36 cellular contexts compared by ENCODE assay signal in genomic region chr18:25146113-25146512, GRCh38.
"Had no signal": no experiment of that assay in that cellular context is flagged by ENCODE, and none has a peak within 500 bp of the region (broad histone marks: within the 10 kb centered on the region; RNA-seq: fewer than 3 reads in every experiment).

No MANE protein-coding gene starts in this region.

- H3K27me3 ChIP-seq: adrenal gland, body of pancreas, brain microvascular endothelial cell, breast epithelium had no signal

- H3K4me1 ChIP-seq: body of pancreas had no signal

- H3K9me3 ChIP-seq: adrenal gland, body of pancreas, breast epithelium had no signal

- DNase-seq: activated B cell treated with CpG ODN at 0.5 μM for 24 hours; activated CD4-positive, alpha-beta memory T cell treated with anti-CD3 and anti-CD28 coated beads for 36 hours; activated CD4-positive, alpha-beta T cell treated with anti-CD3 and anti-CD28 coated beads for 4 hours; activated CD4-positive, alpha-beta T cell treated with anti-CD3 and anti-CD28 coated beads, Interleukin-2, amount 10 ng/mL, durations not matched to agents 24 days and 14 days; activated CD4-positive, alpha-beta T cell treated with anti-CD3 and anti-CD28 coated beads, Interleukin-2, amount 50 U/mL, for 1 hour; activated CD4-positive, alpha-beta T cell treated with anti-CD3 and anti-CD28 coated beads, Interleukin-2, amount 50 U/mL, for 4 hours; activated CD4-positive, CD25-positive, alpha-beta regulatory T cell treated with anti-CD3 and anti-CD28 coated beads, Interleukin-2, amount 50 U/mL, for 72 hours; activated CD8-positive, alpha-beta memory T cell treated with anti-CD3 and anti-CD28 coated beads, Interleukin-2, amount 50 U/mL, for 4 hours; activated CD8-positive, alpha-beta T cell treated with anti-CD3 and anti-CD28 coated beads for 36 hours; activated effector memory CD4-positive, alpha-beta T cell treated with anti-CD3 and anti-CD28 coated beads, Interleukin-2, amount 50 U/mL, for 16 hours; activated gamma-delta T cell treated with Interleukin-2 at 50 U/mL for 16 hours; activated naive CD4-positive, alpha-beta T cell; activated naive CD4-positive, alpha-beta T cell treated with anti-CD3 and anti-CD28 coated beads for 36 hours; activated naive CD4-positive, alpha-beta T cell treated with anti-CD3 and anti-CD28 coated beads, Interleukin-2, amount 50 U/mL, for 16 hours; activated naive CD8-positive, alpha-beta T cell treated with anti-CD3 and anti-CD28 coated beads for 36 hours; activated T-cell treated with anti-CD3 and anti-CD28 coated beads for 4 hours; activated T-cell treated with anti-CD3 and anti-CD28 coated beads, Interleukin-2, amount 50 U/mL, for 1 hour; activated T-cell treated with anti-CD3 and anti-CD28 coated beads, Interleukin-2, amount 50 U/mL, for 4 hours; activated T-cell treated with anti-CD3 and anti-CD28 coated beads, Interleukin-2, amount 50 U/mL, for 72 hours; adrenal gland; amniotic stem cell; aorta; body of pancreas; brain microvascular endothelial cell; central memory CD4-positive, alpha-beta T cell; T-helper 2 cell; T-helper 9 cell had no signal

- FAIRE-seq: astrocyte, colon, TTC549 had no signal

- ATAC-seq: activated CD8-positive, alpha-beta T cell treated with anti-CD3 and anti-CD28 coated beads for 36 hours; activated naive CD4-positive, alpha-beta T cell treated with anti-CD3 and anti-CD28 coated beads, Interleukin-2, amount 50 U/mL, for 72 hours; activated T-cell treated with anti-CD3 and anti-CD28 coated beads, Interleukin-2, amount 50 U/mL, for 4 hours; activated T-cell treated with anti-CD3 and anti-CD28 coated beads, Interleukin-2, amount 50 U/mL, for 72 hours; activated T-helper 17 cell treated with anti-CD3 and anti-CD28 coated beads, Interleukin-2, amount 50 U/mL, for 72 hours; body of pancreas had no signal

- H3K27ac Mint-ChIP-seq: activated B cell treated with CpG ODN at 0.5 μM for 24 hours; activated CD4-positive, alpha-beta memory T cell treated with anti-CD3 and anti-CD28 coated beads for 36 hours; activated CD4-positive, alpha-beta T cell treated with anti-CD3 and anti-CD28 coated beads, Interleukin-2, amount 10 ng/mL, durations not matched to agents 24 days and 14 days; activated CD8-positive, alpha-beta T cell treated with anti-CD3 and anti-CD28 coated beads for 36 hours; activated naive CD4-positive, alpha-beta T cell treated with anti-CD3 and anti-CD28 coated beads for 36 hours; activated naive CD4-positive, alpha-beta T cell treated with anti-CD3 and anti-CD28 coated beads, Interleukin-2, amount 50 U/mL, for 72 hours; activated naive CD8-positive, alpha-beta T cell treated with anti-CD3 and anti-CD28 coated beads for 36 hours; activated T-cell treated with anti-CD3 and anti-CD28 coated beads, Interleukin-2, amount 50 U/mL, for 72 hours; activated T-helper 1 cell treated with anti-CD3 and anti-CD28 coated beads, Interleukin-12 subunit alpha, Interleukin-12 subunit beta, Interleukin-2, Interleukin-4 antibody, amounts not matched to agents 30 ng/mL and 10 ng/mL and 1 ng/mL, durations not matched to agents 14 hours and 24 hours and 36 hours; activated T-helper 17 cell treated with anti-CD3 and anti-CD28 coated beads, Interleukin-2, amount 50 U/mL, for 72 hours; T-helper 2 cell treated with Interferon-gamma antibody and Interleukin-4, amounts not matched to agents 5 μg/mL and 100 μg/mL, for 36 hours had no signal

- H3K27ac ChIP-seq: adrenal gland, body of pancreas, brain microvascular endothelial cell, breast epithelium, VCaP had no signal

- H3K4me3 Mint-ChIP-seq: activated B cell treated with CpG ODN at 0.5 μM for 24 hours; activated CD4-positive, alpha-beta memory T cell treated with anti-CD3 and anti-CD28 coated beads for 36 hours; activated CD4-positive, alpha-beta T cell treated with anti-CD3 and anti-CD28 coated beads, Interleukin-2, amount 10 ng/mL, durations not matched to agents 24 days and 14 days; activated CD8-positive, alpha-beta T cell treated with anti-CD3 and anti-CD28 coated beads for 36 hours; activated naive CD4-positive, alpha-beta T cell treated with anti-CD3 and anti-CD28 coated beads for 36 hours; activated naive CD8-positive, alpha-beta T cell treated with anti-CD3 and anti-CD28 coated beads for 36 hours; activated T-cell treated with anti-CD3 and anti-CD28 coated beads, Interleukin-2, amount 50 U/mL, for 4 hours; activated T-cell treated with anti-CD3 and anti-CD28 coated beads, Interleukin-2, amount 50 U/mL, for 72 hours; activated T-helper 1 cell treated with anti-CD3 and anti-CD28 coated beads, Interleukin-12 subunit alpha, Interleukin-12 subunit beta, Interleukin-2, Interleukin-4 antibody, amounts not matched to agents 30 ng/mL and 10 ng/mL and 1 ng/mL, durations not matched to agents 14 hours and 24 hours and 36 hours; activated T-helper 17 cell treated with anti-CD3 and anti-CD28 coated beads, Interleukin-2, amount 50 U/mL, for 72 hours; T-helper 2 cell treated with Interferon-gamma antibody and Interleukin-4, amounts not matched to agents 5 μg/mL and 100 μg/mL, for 36 hours had no signal

- H3K4me3 ChIP-seq: adrenal gland, body of pancreas, breast epithelium had no signal

- H3K36me3 Mint-ChIP-seq: activated CD4-positive, alpha-beta memory T cell treated with anti-CD3 and anti-CD28 coated beads for 36 hours; activated naive CD4-positive, alpha-beta T cell treated with anti-CD3 and anti-CD28 coated beads, Interleukin-2, amount 50 U/mL, for 72 hours; activated naive CD8-positive, alpha-beta T cell treated with anti-CD3 and anti-CD28 coated beads for 36 hours had no signal

- H3K36me3 ChIP-seq: adrenal gland, brain microvascular endothelial cell, breast epithelium had no signal

- H3K27me3 Mint-ChIP-seq: activated B cell treated with CpG ODN at 0.5 μM for 24 hours; activated CD4-positive, alpha-beta memory T cell treated with anti-CD3 and anti-CD28 coated beads for 36 hours; activated CD4-positive, alpha-beta T cell treated with anti-CD3 and anti-CD28 coated beads, Interleukin-2, amount 10 ng/mL, durations not matched to agents 24 days and 14 days; activated CD8-positive, alpha-beta T cell treated with anti-CD3 and anti-CD28 coated beads for 36 hours; activated naive CD8-positive, alpha-beta T cell treated with anti-CD3 and anti-CD28 coated beads for 36 hours had no signal

- H3K4me1 Mint-ChIP-seq: activated B cell treated with CpG ODN at 0.5 μM for 24 hours; activated CD4-positive, alpha-beta T cell treated with anti-CD3 and anti-CD28 coated beads, Interleukin-2, amount 10 ng/mL, durations not matched to agents 24 days and 14 days; activated naive CD8-positive, alpha-beta T cell treated with anti-CD3 and anti-CD28 coated beads for 36 hours; activated T-helper 17 cell treated with anti-CD3 and anti-CD28 coated beads, Interleukin-2, amount 50 U/mL, for 72 hours had no signal

- H3K9me3 Mint-ChIP-seq: activated B cell treated with CpG ODN at 0.5 μM for 24 hours; activated CD4-positive, alpha-beta memory T cell treated with anti-CD3 and anti-CD28 coated beads for 36 hours; activated CD4-positive, alpha-beta T cell treated with anti-CD3 and anti-CD28 coated beads, Interleukin-2, amount 10 ng/mL, durations not matched to agents 24 days and 14 days; activated CD8-positive, alpha-beta T cell treated with anti-CD3 and anti-CD28 coated beads for 36 hours; activated naive CD4-positive, alpha-beta T cell treated with anti-CD3 and anti-CD28 coated beads for 36 hours; activated naive CD8-positive, alpha-beta T cell treated with anti-CD3 and anti-CD28 coated beads for 36 hours; activated T-cell treated with anti-CD3 and anti-CD28 coated beads, Interleukin-2, amount 50 U/mL, for 72 hours; activated T-helper 1 cell treated with anti-CD3 and anti-CD28 coated beads, Interleukin-12 subunit alpha, Interleukin-12 subunit beta, Interleukin-2, Interleukin-4 antibody, amounts not matched to agents 30 ng/mL and 10 ng/mL and 1 ng/mL, durations not matched to agents 14 hours and 24 hours and 36 hours; activated T-helper 17 cell treated with anti-CD3 and anti-CD28 coated beads, Interleukin-2, amount 50 U/mL, for 72 hours; T-helper 2 cell treated with Interferon-gamma antibody and Interleukin-4, amounts not matched to agents 5 μg/mL and 100 μg/mL, for 36 hours had no signal
